In the genomic region with DNA sequence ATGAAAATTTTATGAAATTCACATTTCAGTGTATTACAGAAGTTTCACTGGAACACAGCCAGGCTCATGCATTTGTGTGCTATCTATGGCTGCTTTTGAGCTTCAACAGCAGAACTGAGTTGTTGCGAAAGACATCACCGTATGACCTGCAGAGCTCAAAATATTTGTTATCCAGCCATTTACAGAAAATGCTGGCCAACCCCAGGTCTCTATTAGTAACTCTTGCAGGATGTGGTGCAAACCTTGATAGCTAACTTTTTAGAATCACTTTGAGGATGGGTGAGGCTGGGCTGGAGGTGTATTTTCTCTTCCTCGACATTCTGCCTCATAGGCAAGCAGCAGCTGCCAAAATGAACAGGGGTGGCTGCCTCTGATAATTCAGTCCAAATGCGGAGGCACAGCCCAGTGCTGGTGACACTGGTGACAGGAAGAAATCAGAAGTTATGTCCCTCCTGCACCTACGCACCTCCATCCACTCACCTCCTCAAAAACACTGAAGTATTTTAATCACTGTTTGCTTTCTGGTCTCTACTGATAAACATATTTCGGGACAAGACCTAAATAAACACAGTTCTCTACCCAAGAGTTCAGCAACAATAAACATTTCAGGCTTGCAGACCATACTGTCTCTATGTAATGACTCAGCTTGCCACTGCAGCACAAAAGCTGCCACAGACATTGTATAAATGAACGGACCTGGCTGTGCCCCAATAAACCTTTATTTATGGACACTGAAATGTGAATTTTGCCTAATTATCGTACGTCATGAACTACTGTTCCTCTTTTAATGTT, we compare ENCODE assay signal across 8 cellular contexts. TPM values are rescaled to one million over a fixed set of nuclear protein-coding genes. Genes with fewer than 3 reads are reported as not detected.
DNase-seq lines count a peak whose midpoint lies in the region; ATAC-seq and TF ChIP-seq lines count a peak whose summit lies in the region.

No MANE protein-coding gene starts in this region.

- peaks cover 6% of the 10 kb centered on the region for H3K36me3 Mint-ChIP-seq in activated CD8-positive, alpha-beta memory T cell treated with anti-CD3 and anti-CD28 coated beads, Interleukin-2, amount 10 ng/mL, durations not matched to agents 7 days and 5 days

- H3K9me3 Mint-ChIP-seq in activated CD8-positive, alpha-beta memory T cell treated with anti-CD3 and anti-CD28 coated beads, Interleukin-2, amount 10 ng/mL, durations not matched to agents 7 days and 5 days (ENCODE audit: low read depth) = peaks cover 3% of the 10 kb centered on the region

- no peak for TF ChIP-seq CTCF in VCaP (conservative IDR thresholded peaks at IDR 0.05)
- no peak for TF ChIP-seq CTCF in heart right ventricle (IDR thresholded peaks at IDR 0.05)
- peak in 1 of 7 experiments; percentile 10 for TF ChIP-seq CTCF in stomach (IDR thresholded peaks at IDR 0.05)
- no peak for TF ChIP-seq CTCF in foreskin keratinocyte (conservative IDR thresholded peaks at IDR 0.05)

- ATAC-seq in activated CD8-positive, alpha-beta memory T cell treated with anti-CD3 and anti-CD28 coated beads, Interleukin-2, amount 10 ng/mL, durations not matched to agents 7 days and 5 days = no peak
- ATAC-seq in heart right ventricle (peak; percentile 40 to 78 (median 69)), GM18867 (IDR thresholded peaks at IDR 0.05; ENCODE audit: unreplicated experiment) (no peak), foreskin keratinocyte (no peak), GM21367 (IDR thresholded peaks at IDR 0.05; ENCODE audit: unreplicated experiment) (no peak)

- peak; percentile 44 for DNase-seq in activated CD8-positive, alpha-beta memory T cell treated with anti-CD3 and anti-CD28 coated beads for 24 hours
- no peak for DNase-seq in activated CD8-positive, alpha-beta memory T cell treated with anti-CD3 and anti-CD28 coated beads, Interleukin-2, amount 10 ng/mL, durations not matched to agents 7 days and 5 days
- peak in 1 of 2 donors; percentile 38 for DNase-seq in heart right ventricle
- no peak for DNase-seq in stomach
- DNase-seq in foreskin keratinocyte = no peak

- H3K27ac ChIP-seq in VCaP (peak overlapping the region; percentile 86), heart right ventricle (peak overlapping the region; percentile 71 to 90 (median 78)), stomach (peak overlapping the region; percentile 73 to 81 (median 73)), foreskin keratinocyte (no peak overlapping the region)

- H3K27ac Mint-ChIP-seq in activated CD8-positive, alpha-beta memory T cell treated with anti-CD3 and anti-CD28 coated beads, Interleukin-2, amount 10 ng/mL, durations not matched to agents 7 days and 5 days = no peak overlapping the region

- H3K36me3 ChIP-seq in heart right ventricle (no peaks in the 10 kb centered on the region), stomach (no peaks in the 10 kb centered on the region)

- no peak overlapping the region for H3K4me3 Mint-ChIP-seq in activated CD8-positive, alpha-beta memory T cell treated with anti-CD3 and anti-CD28 coated beads, Interleukin-2, amount 10 ng/mL, durations not matched to agents 7 days and 5 days

- intact Hi-C loops in heart right ventricle (cut with DNase I) (loop anchor here in 1 of 10 donors (2.0 kb wide), 1 partner anchor 28 kb away; a partner anchor contains a TSS), stomach (cut with DNase I; ENCODE audit: low total_unique reads) (no loop called here)

- H3K4me1 ChIP-seq in heart right ventricle = peaks cover 30 to 99% (median 96%) of the 10 kb centered on the region in 9 donors
- peaks cover 52 to 77% (median 62%) of the 10 kb centered on the region in 4 donors for H3K4me1 ChIP-seq in stomach
- peaks cover 30% of the 10 kb centered on the region for H3K4me1 ChIP-seq in foreskin keratinocyte

- whole genome bisulfite sequencing in heart right ventricle, 2 donors = 18 to 20% methylated on average over 9 of the region's 9 CpGs
- WGBS in stomach, 5 donors = 19 to 28% (median 23%) methylated on average over 9 of the region's 9 CpGs

- peaks cover 25% of the 10 kb centered on the region for H3K4me1 Mint-ChIP-seq in activated CD8-positive, alpha-beta memory T cell treated with anti-CD3 and anti-CD28 coated beads, Interleukin-2, amount 10 ng/mL, durations not matched to agents 7 days and 5 days

- no peak for TF ChIP-seq EP300 in stomach (IDR thresholded peaks at IDR 0.05)

- no peaks in the 10 kb centered on the region for H3K27me3 ChIP-seq in heart right ventricle
- no peaks in the 10 kb centered on the region for H3K27me3 ChIP-seq in stomach
- H3K27me3 ChIP-seq in foreskin keratinocyte = no peaks in the 10 kb centered on the region

- TF ChIP-seq POLR2A in stomach (IDR thresholded peaks at IDR 0.05) = no peak

- no peaks in the 10 kb centered on the region for H3K27me3 Mint-ChIP-seq in activated CD8-positive, alpha-beta memory T cell treated with anti-CD3 and anti-CD28 coated beads, Interleukin-2, amount 10 ng/mL, durations not matched to agents 7 days and 5 days

- H3K4me3 ChIP-seq in heart right ventricle (peak overlapping the region in 5 of 10 donors; percentile 1 to 13 (median 7)), stomach (no peak overlapping the region)

- H3K9me3 ChIP-seq in heart right ventricle (no peaks in the 10 kb centered on the region), stomach (no peaks in the 10 kb centered on the region)

- CTCF ChIA-PET in activated CD8-positive, alpha-beta memory T cell treated with anti-CD3 and anti-CD28 coated beads, Interleukin-2, amount 10 ng/mL, durations not matched to agents 7 days and 5 days (lab: Charles Lee) = no interaction called here

RNA-seq across cellular contexts. Expression of a gene that starts 28.5 kb away (rescaled TPM):
- 10 to 100 TPM; 69.4 to 80.8 TPM for total RNA-seq in activated CD8-positive, alpha-beta memory T cell treated with anti-CD3 and anti-CD28 coated beads, Interleukin-2, amount 10 ng/mL, durations not matched to agents 7 days and 5 days
- total RNA-seq in heart right ventricle (10 to 100 TPM; 45.7 to 95.9 (median 76.2) TPM), stomach (100 to 1,000 TPM in 2 of 5 donors, 10 to 100 TPM in 3; 30.3 to 414 (median 74.9) TPM), foreskin keratinocyte (22.0 and 28.3 TPM in 2 replicates)
- polyA plus RNA-seq in heart right ventricle (10 to 100 TPM; 30.4 to 54.7 TPM), stomach (10 to 100 TPM; 18.4 to 22.7 (median 20.5) TPM), foreskin keratinocyte (20.1 and 20.2 TPM in 2 replicates)

Comparison
In these comparisons a context has a peak if more than half of its experiments do, and no peak if none do; other contexts are left out.
1. ATAC-seq: peak in heart right ventricle (8 of 8); none in activated CD8-positive, alpha-beta memory T cell treated with anti-CD3 and anti-CD28 coated beads, Interleukin-2, amount 10 ng/mL, durations not matched to agents 7 days and 5 days (single experiment), GM18867 (single experiment), foreskin keratinocyte (single experiment) and GM21367 (single experiment).